In genomic region chr20:45833883-45834796, GRCh38 we compare ENCODE assay signal across 1 cellular context.
TF ChIP-seq lines count a peak whose summit lies in the region.

No MANE protein-coding gene starts in this region.

TF ChIP-seq in GM23338, 12 proteins besides CTCF, POLR2A, EP300 and RAD21 (continued from another document):
- TF ChIP-seq ZNF462 (CRISPR knock-in tag; IDR thresholded peaks at IDR 0.05), result no peak
- TF ChIP-seq POLR2AphosphoS5 (IDR thresholded peaks at IDR 0.05; ENCODE audit: low read depth), result peak; percentile 79
- TF ChIP-seq JUNB (IDR thresholded peaks at IDR 0.05; ENCODE audit: unreplicated experiment), result no peak
